Comparison of ENCODE assay signal across 24 cellular contexts in genomic region chr18:57913686-57914085, GRCh38.
"Had no signal": no experiment of that assay in that cellular context is flagged by ENCODE, and none has a peak within 500 bp of the region (broad histone marks: within the 10 kb centered on the region; RNA-seq: fewer than 3 reads in every experiment).

No MANE protein-coding gene starts in this region.

- H3K27ac Mint-ChIP-seq: effector memory CD8-positive, alpha-beta T cell; immature natural killer cell; memory B cell; natural killer cell; progenitor cell of endocrine pancreas; stimulated activated naive B cell treated with anti-CD40 and anti-IgM and Interleukin-4, amounts not matched to agents 10 μg/mL and 1 μg/mL and 100 μg/mL, for 72 hours; stimulated activated naive CD8-positive, alpha-beta T cell treated with anti-CD3 and anti-CD28 coated beads, Interleukin-15, Interleukin-2, amounts not matched to agents 100 ng/mL and 50 ng/mL, for 24 hours had no signal

- H3K36me3 ChIP-seq: esophagus squamous epithelium, lower lobe of right lung, neutrophil, right lobe of liver, thoracic aorta, transverse colon, upper lobe of right lung, uterus had no signal

- DNase-seq: cortex of kidney; effector memory CD8-positive, alpha-beta T cell; erythroblast; esophagus squamous epithelium; foreskin melanocyte; hypothalamus; immature natural killer cell; left ventricle myocardium superior; lower lobe of right lung; natural killer cell; right lobe of liver; small intestine; stimulated activated CD4-positive, alpha-beta T cell treated with anti-CD3 and anti-CD28 coated beads, Interleukin-15, amount 100 ng/mL, for 24 hours; stimulated activated CD4-positive, alpha-beta T cell treated with anti-CD3 and anti-CD28 coated beads, Interleukin-2, amount 100 ng/mL, for 48 hours; stimulated activated naive B cell treated with anti-CD40 and anti-IgM and Interleukin-4, amounts not matched to agents 10 μg/mL and 1 μg/mL and 100 μg/mL, for 72 hours; transverse colon; upper lobe of right lung; uterus had no signal

- H3K36me3 Mint-ChIP-seq: immature natural killer cell; memory B cell; natural killer cell; stimulated activated naive B cell treated with anti-CD40 and anti-IgM and Interleukin-4, amounts not matched to agents 10 μg/mL and 1 μg/mL and 100 μg/mL, for 72 hours had no signal

- H3K4me1 ChIP-seq: right lobe of liver, upper lobe of right lung, uterus had no signal

- H3K79me2 ChIP-seq: parathyroid adenoma had no signal

- H3K4me3 Mint-ChIP-seq: effector memory CD8-positive, alpha-beta T cell; immature natural killer cell; memory B cell; natural killer cell; stimulated activated naive B cell treated with anti-CD40 and anti-IgM and Interleukin-4, amounts not matched to agents 10 μg/mL and 1 μg/mL and 100 μg/mL, for 72 hours; stimulated activated naive CD8-positive, alpha-beta T cell treated with anti-CD3 and anti-CD28 coated beads, Interleukin-15, Interleukin-2, amounts not matched to agents 100 ng/mL and 50 ng/mL, for 24 hours had no signal

- H3K9ac ChIP-seq: parathyroid adenoma had no signal

- H3K27me3 ChIP-seq: esophagus squamous epithelium, neutrophil, right lobe of liver, transverse colon, upper lobe of right lung, uterus had no signal

- H3K9me3 Mint-ChIP-seq: immature natural killer cell; natural killer cell; stimulated activated naive B cell treated with anti-CD40 and anti-IgM and Interleukin-4, amounts not matched to agents 10 μg/mL and 1 μg/mL and 100 μg/mL, for 72 hours; stimulated activated naive CD8-positive, alpha-beta T cell treated with anti-CD3 and anti-CD28 coated beads, Interleukin-15, Interleukin-2, amounts not matched to agents 100 ng/mL and 50 ng/mL, for 24 hours had no signal

- ATAC-seq: effector memory CD8-positive, alpha-beta T cell; left ventricle myocardium superior; lower lobe of right lung; natural killer cell; right lobe of liver; stimulated activated naive B cell treated with anti-CD40 and anti-IgM and Interleukin-4, amounts not matched to agents 10 μg/mL and 1 μg/mL and 100 μg/mL, for 72 hours; upper lobe of right lung had no signal

- H3K27me3 Mint-ChIP-seq: stimulated activated naive B cell treated with anti-CD40 and anti-IgM and Interleukin-4, amounts not matched to agents 10 μg/mL and 1 μg/mL and 100 μg/mL, for 72 hours; stimulated activated naive CD8-positive, alpha-beta T cell treated with anti-CD3 and anti-CD28 coated beads, Interleukin-15, Interleukin-2, amounts not matched to agents 100 ng/mL and 50 ng/mL, for 24 hours had no signal

- H2AFZ ChIP-seq: parathyroid adenoma had no signal

- H3K4me3 ChIP-seq: esophagus squamous epithelium, lower lobe of right lung, right lobe of liver, thoracic aorta, transverse colon, upper lobe of right lung, uterus had no signal

- H3K27ac ChIP-seq: esophagus squamous epithelium, lower lobe of right lung, neutrophil, parathyroid adenoma, right lobe of liver, thoracic aorta, transverse colon, upper lobe of right lung, uterus had no signal

- H3K9me3 ChIP-seq: esophagus squamous epithelium, lower lobe of right lung, neutrophil, right lobe of liver, thoracic aorta, transverse colon, upper lobe of right lung, uterus had no signal
